ENCODE assay signal across 8 cellular contexts in genomic region chr17:17300624-17301568, GRCh38. TPM values are rescaled to one million over a fixed set of nuclear protein-coding genes. Genes with fewer than 3 reads are reported as not detected.
DNase-seq lines count a peak whose midpoint lies in the region; ATAC-seq, FAIRE-seq and TF ChIP-seq lines count a peak whose summit lies in the region.

No MANE protein-coding gene starts in this region.

- H3K27me3 ChIP-seq in Peyer's patch (no peaks in the 10 kb centered on the region), PC-3 (ENCODE audit: low read length) (no peaks in the 10 kb centered on the region)

- DNase-seq in GM18507 (ENCODE audit: extremely low spot score, insufficient read length, low read depth) (no peak), Peyer's patch (peak in 2 of 3 donors; percentile 37 to 68), left cardiac atrium (peak; percentile 63), renal cortical epithelial cell (ENCODE audit: low read depth) (peak; percentile 38), PC-3 (no peak)
- peak; percentile 68 for DNase-seq in activated naive CD4-positive, alpha-beta T cell treated with anti-CD3 and anti-CD28 coated beads, Interleukin-2, amount 10 ng/mL, durations not matched to agents 7 days and 5 days

- no TSS peak for BruUV-seq in PC-3 (replicated peaks; lab: Mats Ljungman, UMichigan)

- H3K9me3 Mint-ChIP-seq in activated naive CD4-positive, alpha-beta T cell treated with anti-CD3 and anti-CD28 coated beads, Interleukin-2, amount 10 ng/mL, durations not matched to agents 7 days and 5 days: no peaks in the 10 kb centered on the region

- TF ChIP-seq CTCF in Peyer's patch (IDR thresholded peaks at IDR 0.05) (no peak), PC-3 (conservative IDR thresholded peaks at IDR 0.05; ENCODE audit: low read depth, low read length) (no peak)

- CTCF ChIA-PET in activated naive CD4-positive, alpha-beta T cell treated with anti-CD3 and anti-CD28 coated beads, Interleukin-2, amount 10 ng/mL, durations not matched to agents 7 days and 5 days (lab: Charles Lee): interaction anchor here (0.6 to 1.5 kb wide), 3 partner anchors 11 to 110 kb away, joined by 3 to 8 read pairs (median 3); no protein-coding TSS in a partner anchor
- CTCF ChIA-PET in PC-3 (lab: Charles Lee): no interaction called here

- FAIRE-seq in GM18507 (lab: Jason Lieb, UNC): peak; percentile 81

- no peaks in the 10 kb centered on the region for H3K36me3 ChIP-seq in Peyer's patch
- H3K36me3 ChIP-seq in PC-3 (ENCODE audit: low read depth, low read length): no peaks in the 10 kb centered on the region

- peaks cover 52% of the 10 kb centered on the region for H3K4me1 Mint-ChIP-seq in activated naive CD4-positive, alpha-beta T cell treated with anti-CD3 and anti-CD28 coated beads, Interleukin-2, amount 10 ng/mL, durations not matched to agents 7 days and 5 days

- intact Hi-C loops in left cardiac atrium (cut with DNase I): no loop called here
- intact Hi-C loops in PC-3 (cut with micrococcal nuclease): no loop called here

- H4K20me1 ChIP-seq in PC-3 (ENCODE audit: low read length): no peaks in the 10 kb centered on the region

- H3K9ac ChIP-seq in PC-3 (ENCODE audit: low read length): no peak overlapping the region

- H3K27ac ChIP-seq in Peyer's patch: peak overlapping the region in 3 of 4 donors; percentile 0 to 48 (median 45)
- no peak overlapping the region for H3K27ac ChIP-seq in PC-3 (ENCODE audit: low read length)

- H3K27ac Mint-ChIP-seq in activated naive CD4-positive, alpha-beta T cell treated with anti-CD3 and anti-CD28 coated beads, Interleukin-2, amount 10 ng/mL, durations not matched to agents 7 days and 5 days: no peak overlapping the region

- peak overlapping the region; percentile 38 for H3K4me3 Mint-ChIP-seq in activated naive CD4-positive, alpha-beta T cell treated with anti-CD3 and anti-CD28 coated beads, Interleukin-2, amount 10 ng/mL, durations not matched to agents 7 days and 5 days

- no peaks in the 10 kb centered on the region for H3K36me3 Mint-ChIP-seq in activated naive CD4-positive, alpha-beta T cell treated with anti-CD3 and anti-CD28 coated beads, Interleukin-2, amount 10 ng/mL, durations not matched to agents 7 days and 5 days

- H3K27me3 Mint-ChIP-seq in activated naive CD4-positive, alpha-beta T cell treated with anti-CD3 and anti-CD28 coated beads, Interleukin-2, amount 10 ng/mL, durations not matched to agents 7 days and 5 days: peaks cover 7% of the 10 kb centered on the region

- H3K4me2 ChIP-seq in PC-3 (ENCODE audit: low read length): no peak overlapping the region

- no peaks in the 10 kb centered on the region for H3F3A ChIP-seq in PC-3 (ENCODE audit: low read length, unreplicated experiment)

- no peaks in the 10 kb centered on the region for H3K9me2 ChIP-seq in PC-3 (replicated peaks; ENCODE audit: low read length)

- POLR2A ChIA-PET in PC-3 (lab: Charles Lee; ENCODE audit: unreplicated experiment): no interaction called here

- H3K4me3 ChIP-seq in Peyer's patch: peak overlapping the region; percentile 21 to 39 (median 37)
- no peak overlapping the region for H3K4me3 ChIP-seq in PC-3 (ENCODE audit: low read length)

- peaks cover 5% of the 10 kb centered on the region for H3K79me2 ChIP-seq in PC-3 (ENCODE audit: low read length)

- ATAC-seq in left cardiac atrium: peak; percentile 53 to 76
- ATAC-seq in HG03039 (IDR thresholded peaks at IDR 0.05; ENCODE audit: unreplicated experiment): no peak
- no peak for ATAC-seq in PC-3
- ATAC-seq in HG03108 (IDR thresholded peaks at IDR 0.05; ENCODE audit: unreplicated experiment): no peak

- H3K9me3 ChIP-seq in Peyer's patch (no peaks in the 10 kb centered on the region), PC-3 (ENCODE audit: low read length) (no peaks in the 10 kb centered on the region)

- TF ChIP-seq POLR2A in Peyer's patch (IDR thresholded peaks at IDR 0.05): no peak

- H2AFZ ChIP-seq in PC-3 (ENCODE audit: low read length): no peak overlapping the region

- H3K4me1 ChIP-seq in Peyer's patch: peaks cover 0 to 15% (median 6%) of the 10 kb centered on the region in 4 donors
- H3K4me1 ChIP-seq in PC-3 (ENCODE audit: insufficient read depth, low read length): peaks cover 32% of the 10 kb centered on the region

RNA-seq across cellular contexts. Expression of gene NT5M, which starts 2.3 kb away (rescaled TPM):
- 1 to 10 TPM in 1 of 4 donors, not detected in 3; 1.5 TPM for total RNA-seq in Peyer's patch
- total RNA-seq in left cardiac atrium: 1 to 10 TPM; 5.4 to 8.2 TPM
- total RNA-seq in renal cortical epithelial cell: 0.94 TPM in 1 of 2 replicates, not detected in the other
- 8.6 TPM in 2 replicates for total RNA-seq in PC-3 (2014; rRNA removed)

RNA-seq across cellular contexts. Expression of gene COPS3, which starts 19.9 kb away (rescaled TPM):
- total RNA-seq in Peyer's patch (10 to 100 TPM; 21.4 to 36.3 (median 29.4) TPM), left cardiac atrium (10 to 100 TPM; 55.6 to 60.3 TPM), renal cortical epithelial cell (63.6 and 105 TPM in 2 replicates), PC-3 (2014; rRNA removed) (178 and 205 TPM in 2 replicates)

Comparison
In these comparisons a context has a peak if more than half of its experiments do, and no peak if none do; other contexts are left out.
1. DNase-seq: peak in Peyer's patch (2 of 3), activated naive CD4-positive, alpha-beta T cell treated with anti-CD3 and anti-CD28 coated beads, Interleukin-2, amount 10 ng/mL, durations not matched to agents 7 days and 5 days (single experiment), left cardiac atrium (single experiment) and renal cortical epithelial cell (single experiment); none in GM18507 (single experiment) and PC-3 (single experiment).
2. ATAC-seq: peak in left cardiac atrium (2 of 2); none in HG03039 (single experiment), PC-3 (single experiment) and HG03108 (single experiment).